ENCODE assay signal across 8 cellular contexts in genomic region chr3:157159762-157160651, GRCh38. TPM values are rescaled to one million over a fixed set of nuclear protein-coding genes. Genes with fewer than 3 reads are reported as not detected.
DNase-seq lines count a peak whose midpoint lies in the region; ATAC-seq and TF ChIP-seq lines count a peak whose summit lies in the region.

Gene CCNL1 (minus strand): TSS chr3:157160147. CDS start chr3:157160094, 53 bp downstream.

- H3K27me3 Mint-ChIP-seq in T-helper 17 cell (no peaks in the 10 kb centered on the region), progenitor cell of endocrine pancreas (no peaks in the 10 kb centered on the region)

- H3K4me3 Mint-ChIP-seq in T-helper 17 cell (peak within 1 kb of the TSS; percentile 94), progenitor cell of endocrine pancreas (ENCODE audit: low read depth) (peak within 1 kb of the TSS; percentile 85)

- intact Hi-C loops in left ventricle myocardium inferior (cut with micrococcal nuclease) (no loop called here), upper lobe of right lung (cut with DNase I) (no loop called here)

- H3K4me1 Mint-ChIP-seq in T-helper 17 cell (peaks cover 31% of the 10 kb centered on the region), progenitor cell of endocrine pancreas (ENCODE audit: low read depth) (peaks cover 38% of the 10 kb centered on the region)

- H3K36me3 Mint-ChIP-seq in T-helper 17 cell (ENCODE audit: low read depth): peaks cover 6% of the 10 kb centered on the region
- H3K36me3 Mint-ChIP-seq in progenitor cell of endocrine pancreas (ENCODE audit: insufficient read depth): peaks cover 27% of the 10 kb centered on the region

- DNase-seq in NCI-H187 (lab: John Stamatoyannopoulos, UW) (peak; percentile 84 to 92), T-helper 17 cell (peak; percentile 90 to 95 (median 90)), amygdala (lab: John Stamatoyannopoulos, UW) (peak; percentile 69 to 96 (median 91)), left ventricle myocardium inferior (peak; percentile 98), progenitor cell of endocrine pancreas (ENCODE audit: low spot score, unreplicated experiment) (peak; percentile 85), upper lobe of right lung (peak; percentile 99)

- TF ChIP-seq CTCF in left ventricle myocardium inferior (IDR thresholded peaks at IDR 0.05; ENCODE audit: borderline replicate concordance) (no peak), progenitor cell of endocrine pancreas (IDR thresholded peaks at IDR 0.05; ENCODE audit: unreplicated experiment) (no peak), upper lobe of right lung (IDR thresholded peaks at IDR 0.05) (no peak)

- H3K27ac Mint-ChIP-seq in T-helper 17 cell (peak within 1 kb of the TSS; percentile 99), progenitor cell of endocrine pancreas (peak within 1 kb of the TSS; percentile 98)

- H3K9me3 Mint-ChIP-seq in progenitor cell of endocrine pancreas (ENCODE audit: low read depth): no peaks in the 10 kb centered on the region

- no peaks in the 10 kb centered on the region for H3K9me3 ChIP-seq in T-helper 17 cell (ENCODE audit: control insufficient read depth, low read length, poor library complexity, severe bottlenecking)
- H3K9me3 ChIP-seq in left ventricle myocardium inferior (replicated peaks): no peaks in the 10 kb centered on the region
- no peaks in the 10 kb centered on the region for H3K9me3 ChIP-seq in upper lobe of right lung

- no peaks in the 10 kb centered on the region for H3K27me3 ChIP-seq in left ventricle myocardium inferior (ENCODE audit: low read depth)
- no peaks in the 10 kb centered on the region for H3K27me3 ChIP-seq in upper lobe of right lung

- H3K4me3 ChIP-seq in left ventricle myocardium inferior: peak within 1 kb of the TSS; percentile 83
- H3K4me3 ChIP-seq in upper lobe of right lung: peak within 1 kb of the TSS; percentile 94

- peak within 1 kb of the TSS; percentile 99 for H3K27ac ChIP-seq in left ventricle myocardium inferior (replicated peaks)
- H3K27ac ChIP-seq in upper lobe of right lung: peak within 1 kb of the TSS; percentile 100

- ATAC-seq in GM18502 (IDR thresholded peaks at IDR 0.05; ENCODE audit: poor library complexity, unreplicated experiment): peak; percentile 84
- peak; percentile 86 for ATAC-seq in HG02943 (IDR thresholded peaks at IDR 0.05; ENCODE audit: low read depth, unreplicated experiment)
- peak; percentile 74 for ATAC-seq in T-helper 17 cell
- ATAC-seq in upper lobe of right lung: peak; percentile 95

- H3K4me1 ChIP-seq in left ventricle myocardium inferior (peaks cover 61% of the 10 kb centered on the region), upper lobe of right lung (peaks cover 49% of the 10 kb centered on the region)

- H3K36me3 ChIP-seq in left ventricle myocardium inferior (peaks cover 39% of the 10 kb centered on the region), upper lobe of right lung (peaks cover 38% of the 10 kb centered on the region)

RNA-seq across cellular contexts. Expression of gene CCNL1, which starts in this region (rescaled TPM):
- total RNA-seq in T-helper 17 cell (1,000 to 10,000 TPM; 1,190 to 1,257 TPM), left ventricle myocardium inferior (19.2 TPM), progenitor cell of endocrine pancreas (155 and 157 TPM in 2 replicates), upper lobe of right lung (140 TPM)

Comparison
In these comparisons a context has a peak if more than half of its experiments do, and no peak if none do; other contexts are left out.
1. Peak in every context shown above with its lines: DNase-seq, ATAC-seq, H3K4me3 ChIP-seq and H3K27ac ChIP-seq.